1 cellular context compared by ENCODE assay signal in genomic region chr2:142805244-142805643, GRCh38.
TF ChIP-seq lines count a peak whose summit lies in the region.

No MANE protein-coding gene starts in this region.

TF ChIP-seq in HCT116, 20 proteins besides CTCF, POLR2A, EP300 and RAD21 (continued from another document):
- TF ChIP-seq ATF3 (IDR thresholded peaks at IDR 0.05) (no peak), EGR1 (IDR thresholded peaks at IDR 0.05; ENCODE audit: low read depth) (no peak), POLR2AphosphoS5 (IDR thresholded peaks at IDR 0.05; ENCODE audit: low read depth, low read length) (no peak)
